23 cellular contexts compared by ENCODE assay signal in the genomic region with DNA sequence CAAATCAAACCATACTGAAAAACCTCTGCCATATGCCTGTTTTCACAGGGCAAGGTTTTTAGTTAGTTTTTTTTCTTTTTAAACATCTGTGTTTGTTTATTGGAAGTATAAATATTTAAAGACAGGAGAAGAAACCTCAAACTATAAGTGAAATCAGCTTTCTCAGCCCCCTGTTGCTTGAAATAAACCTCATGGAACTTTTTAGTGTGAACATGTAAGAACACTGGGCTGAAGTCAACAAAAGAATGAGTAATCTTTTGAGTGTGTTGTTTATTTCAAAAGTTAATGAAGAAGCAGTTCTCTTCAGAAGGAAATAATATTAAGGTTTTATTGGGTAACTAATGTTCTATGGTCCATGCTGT.
DNase-seq lines count a peak whose midpoint lies in the region; ATAC-seq and TF ChIP-seq lines count a peak whose summit lies in the region.
"Had no signal": no experiment of that assay in that cellular context is flagged by ENCODE, and none has a peak within 500 bp of the region (broad histone marks: within the 10 kb centered on the region; RNA-seq: fewer than 3 reads in every experiment).

No MANE protein-coding gene starts in this region.

- H3K4me3 ChIP-seq in breast epithelium (no peak overlapping the region), aorta (ENCODE audit: low read length in 2 of 2) (no peak overlapping the region)
- H3K4me3 ChIP-seq: cardiac muscle cell, heart left ventricle, K562, mucosa of descending colon, spleen had no signal

- TF ChIP-seq POLR2A in breast epithelium (IDR thresholded peaks at IDR 0.05), result no peak

- intact Hi-C loops in breast epithelium (cut with DNase I; ENCODE audit: low total_unique reads), result no loop called here
- intact Hi-C loops in aorta (cut with DNase I), result no loop called here

- no peaks in the 10 kb centered on the region for H3K36me3 ChIP-seq in breast epithelium
- no peaks in the 10 kb centered on the region for H3K36me3 ChIP-seq in aorta (ENCODE audit: control insufficient read depth in 1 of 2, insufficient read depth in 2 of 2, low read length in 1 of 2)
- H3K36me3 ChIP-seq: cardiac muscle cell, heart left ventricle, spleen had no signal

- peak; percentile 70 for ATAC-seq in aorta (ENCODE audit: low FRiP score)
- ATAC-seq: CD8-positive, alpha-beta T cell; heart left ventricle; K562; mucosa of descending colon; stimulated activated naive CD8-positive, alpha-beta T cell treated with anti-CD3 and anti-CD28 coated beads, Interleukin-15, amount 100 ng/mL, for 72 hours; WTC11 had no signal

- H3K4me1 ChIP-seq in breast epithelium (no peaks in the 10 kb centered on the region), aorta (ENCODE audit: control insufficient read depth in 1 of 2, insufficient read depth in 2 of 2, low read length in 2 of 2) (no peaks in the 10 kb centered on the region)
- H3K4me1 ChIP-seq: spleen had no signal

- DNase-seq in DMS53 (lab: John Stamatoyannopoulos, UW), result peak; percentile 30
- DNase-seq in DMS53 treated with DMSO at 0.1 percent for 48 hours (lab: John Stamatoyannopoulos, UW; ENCODE audit: unreplicated experiment), result no peak
- DNase-seq in breast epithelium (ENCODE audit: low spot score in 2 of 2), result no peak
- DNase-seq in iris pigment epithelial cell (ENCODE audit: low read depth), result peak; percentile 71
- no peak for DNase-seq in aorta
- DNase-seq in G401 (ENCODE audit: low spot score), result no peak
- no peak for DNase-seq in stimulated activated CD4-positive, alpha-beta T cell treated with anti-CD3 and anti-CD28 coated beads, Interleukin-4, amount 100 ng/mL, for 24 hours
- DNase-seq in activated T-cell treated with anti-CD3 and anti-CD28 coated beads, Interleukin-2, amount 50 U/mL, for 1 hour, result no peak
- DNase-seq: 8988T; activated gamma-delta T cell; CD8-positive, alpha-beta T cell; effector CD8-positive, alpha-beta T cell; heart left ventricle; HFFc6; mucosa of descending colon; NCI-H1417; NCI-H446 treated with DMSO at 0.1 percent for 48 hours; OCI-M1; spleen; stimulated activated naive CD8-positive, alpha-beta T cell treated with anti-CD3 and anti-CD28 coated beads, Interleukin-15, amount 100 ng/mL, for 72 hours had no signal

- in situ Hi-C loops in G401 (cut with HindIII; ENCODE audit: low sequenced_read_pairs), result no loop called here

- H3K9me3 ChIP-seq in breast epithelium, result no peaks in the 10 kb centered on the region
- no peaks in the 10 kb centered on the region for H3K9me3 ChIP-seq in aorta (ENCODE audit: control insufficient read depth, low read length)
- H3K9me3 ChIP-seq: heart left ventricle, mucosa of descending colon, spleen had no signal

- TF ChIP-seq CTCF in breast epithelium (IDR thresholded peaks at IDR 0.05), result no peak

- H3K27me3 ChIP-seq in breast epithelium (no peaks in the 10 kb centered on the region), aorta (ENCODE audit: control insufficient read depth in 1 of 2, insufficient read depth in 2 of 2, low read length in 1 of 2) (no peaks in the 10 kb centered on the region)
- H3K27me3 ChIP-seq: cardiac muscle cell, heart left ventricle, spleen had no signal

- peak overlapping the region; percentile 60 to 65 for H3K27ac ChIP-seq in breast epithelium
- H3K27ac ChIP-seq in aorta (ENCODE audit: low read depth in 1 of 2, low read length in 2 of 2), result no peak overlapping the region
- H3K27ac ChIP-seq: cardiac muscle cell, spleen had no signal

Comparison
In these comparisons a context has a peak if more than half of its experiments do, and no peak if none do; other contexts are left out.
1. DNase-seq: peak in DMS53 (single experiment) and iris pigment epithelial cell (single experiment); none in DMS53 treated with DMSO at 0.1 percent for 48 hours (single experiment), breast epithelium (0 of 2), aorta (0 of 2), G401 (single experiment), stimulated activated CD4-positive, alpha-beta T cell treated with anti-CD3 and anti-CD28 coated beads, Interleukin-4, amount 100 ng/mL, for 24 hours (single experiment) and activated T-cell treated with anti-CD3 and anti-CD28 coated beads, Interleukin-2, amount 50 U/mL, for 1 hour (single experiment).
2. H3K27ac ChIP-seq: peak in breast epithelium (2 of 2); none in aorta (0 of 2).